ENCODE assay signal across 18 cellular contexts in the genomic region with DNA sequence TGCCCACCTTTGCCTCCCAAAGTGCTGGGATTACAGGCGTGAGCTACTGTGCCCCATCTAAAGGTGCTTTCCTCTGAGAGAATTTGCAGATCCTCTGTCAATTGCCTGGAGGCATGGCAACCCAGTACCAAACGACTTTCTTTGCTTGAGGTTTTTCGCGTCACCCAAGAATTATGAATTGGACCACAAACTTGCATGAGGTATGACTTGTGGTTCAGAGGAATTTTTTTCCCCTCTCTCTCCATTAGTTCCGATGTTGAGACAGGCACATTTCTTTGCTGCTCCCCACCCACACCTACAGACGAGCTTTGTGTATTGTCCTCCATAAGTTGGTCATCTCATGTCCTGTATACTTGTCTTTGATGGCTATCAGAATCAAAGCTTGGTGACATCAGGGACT. TPM values are rescaled to one million over a fixed set of nuclear protein-coding genes. Genes with fewer than 3 reads are reported as not detected.
DNase-seq lines count a peak whose midpoint lies in the region; ATAC-seq and FAIRE-seq lines count a peak whose summit lies in the region.
"Had no signal": no experiment of that assay in that cellular context is flagged by ENCODE, and none has a peak within 500 bp of the region (broad histone marks: within the 10 kb centered on the region; RNA-seq: fewer than 3 reads in every experiment).

No MANE protein-coding gene starts in this region.

- CTCF ChIA-PET in activated naive CD4-positive, alpha-beta T cell treated with anti-CD3 and anti-CD28 coated beads for 36 hours (lab: Charles Lee) = interaction anchor here (0.7 to 1.1 kb wide), 2 partner anchors 87 to 108 kb away, joined by 3 read pairs; no protein-coding TSS in a partner anchor

- DNase-seq in Daoy (ENCODE audit: low read depth) (peak; percentile 92), LoVo (ENCODE audit: low spot score) (peak; percentile 34), amniotic stem cell (lab: John Stamatoyannopoulos, UW) (peak; percentile 61), kidney tubule cell (ENCODE audit: low spot score) (peak; percentile 69), GM19239 (ENCODE audit: insufficient read length, low spot score) (no peak), NCI-H1105 treated with DMSO at 0.1 percent for 48 hours (lab: John Stamatoyannopoulos, UW) (no peak)
- no peak for DNase-seq in activated naive CD4-positive, alpha-beta T cell treated with anti-CD3 and anti-CD28 coated beads for 36 hours
- DNase-seq: activated CD4-positive, alpha-beta T cell treated with anti-CD3 and anti-CD28 coated beads, Interleukin-2, amount 10 ng/mL, durations not matched to agents 7 days and 5 days; caudate nucleus; mucosa of descending colon; NCI-H2081 treated with DMSO at 0.1 percent for 48 hours; stimulated activated CD4-positive, alpha-beta T cell treated with anti-CD3 and anti-CD28 coated beads, Interleukin-4, amount 100 ng/mL, for 1 hour; stimulated activated naive CD4-positive, alpha-beta T cell; T-helper 1 cell had no signal

- H3K4me3 Mint-ChIP-seq in activated naive CD4-positive, alpha-beta T cell treated with anti-CD3 and anti-CD28 coated beads for 36 hours = no peak overlapping the region
- H3K4me3 Mint-ChIP-seq: activated CD4-positive, alpha-beta T cell treated with anti-CD3 and anti-CD28 coated beads, Interleukin-2, amount 10 ng/mL, durations not matched to agents 7 days and 5 days; IgD-negative memory B cell had no signal

- no peak overlapping the region for H3K27ac Mint-ChIP-seq in activated naive CD4-positive, alpha-beta T cell treated with anti-CD3 and anti-CD28 coated beads for 36 hours
- H3K27ac Mint-ChIP-seq: activated CD4-positive, alpha-beta T cell treated with anti-CD3 and anti-CD28 coated beads, Interleukin-2, amount 10 ng/mL, durations not matched to agents 7 days and 5 days; activated T-helper 2 cell treated with anti-CD3 and anti-CD28 coated beads, Interferon-gamma antibody, Interleukin-2, Interleukin-4, amounts not matched to agents 10 μg/mL and 5 μg/mL and 100 μg/mL, durations not matched to agents 14 hours and 24 hours and 36 hours; IgD-negative memory B cell had no signal

- peaks cover 4% of the 10 kb centered on the region for H3K36me3 Mint-ChIP-seq in activated naive CD4-positive, alpha-beta T cell treated with anti-CD3 and anti-CD28 coated beads for 36 hours (ENCODE audit: low read depth)

- no peak for ATAC-seq in GM19328 (IDR thresholded peaks at IDR 0.05; ENCODE audit: unreplicated experiment)
- ATAC-seq: mucosa of descending colon had no signal

- no peak for FAIRE-seq in GM19239 (lab: Jason Lieb, UNC)
- FAIRE-seq: G401.6 had no signal

- peaks cover 13% of the 10 kb centered on the region for H3K9me3 Mint-ChIP-seq in activated naive CD4-positive, alpha-beta T cell treated with anti-CD3 and anti-CD28 coated beads for 36 hours

- intact Hi-C loops in activated naive CD4-positive, alpha-beta T cell treated with anti-CD3 and anti-CD28 coated beads for 36 hours (cut with micrococcal nuclease) = no loop called here

- H3K4me1 Mint-ChIP-seq in activated naive CD4-positive, alpha-beta T cell treated with anti-CD3 and anti-CD28 coated beads for 36 hours (ENCODE audit: low read depth) = no peaks in the 10 kb centered on the region

- H3K27me3 Mint-ChIP-seq in activated naive CD4-positive, alpha-beta T cell treated with anti-CD3 and anti-CD28 coated beads for 36 hours (ENCODE audit: low read depth) = peaks cover 14% of the 10 kb centered on the region

RNA-seq across cellular contexts. Expression of gene SCAF8, which starts 11.8 kb away (rescaled TPM):
- 20.9 and 22.7 TPM in 2 replicates for total RNA-seq in Daoy (2014; rRNA removed; shearing (Covaris generic))
- 10 to 100 TPM; 27.2 to 28.0 TPM for total RNA-seq in activated naive CD4-positive, alpha-beta T cell treated with anti-CD3 and anti-CD28 coated beads for 36 hours

Comparison
In these comparisons a context has a peak if more than half of its experiments do, and no peak if none do; other contexts are left out.
1. DNase-seq: peak in Daoy (single experiment), LoVo (single experiment), amniotic stem cell (single experiment) and kidney tubule cell (single experiment); none in GM19239 (single experiment), NCI-H1105 treated with DMSO at 0.1 percent for 48 hours (single experiment) and activated naive CD4-positive, alpha-beta T cell treated with anti-CD3 and anti-CD28 coated beads for 36 hours (single experiment).